ENCODE assay signal across 9 cellular contexts in genomic region chr10:131312261-131312801, GRCh38. TPM values are rescaled to one million over a fixed set of nuclear protein-coding genes. Genes with fewer than 3 reads are reported as not detected.
A peak's percentile ranks its signal among the peaks of the same experiment; 100 is the strongest.
DNase-seq lines count a peak whose midpoint lies in the region; ATAC-seq, FAIRE-seq and TF ChIP-seq lines count a peak whose summit lies in the region.
"Had no signal": no experiment of that assay in that cellular context is flagged by ENCODE, and none has a peak within 500 bp of the region (broad histone marks: within the 10 kb centered on the region; RNA-seq: fewer than 3 reads in every experiment).

No MANE protein-coding gene starts in this region.

- TF ChIP-seq CTCF in left ventricle myocardium inferior (IDR thresholded peaks at IDR 0.05; ENCODE audit: borderline replicate concordance) (peak; percentile 20), WERI-Rb-1 (IDR thresholded peaks at IDR 0.05; ENCODE audit: low read depth, low read length) (peak; percentile 99), left lung (IDR thresholded peaks at IDR 0.05) (no peak)

- no peak for DNase-seq in left ventricle myocardium inferior
- DNase-seq in Right ventricle myocardium superior, result no peak
- DNase-seq in WERI-Rb-1, result peak; percentile 90
- peak in 1 of 2 donors; percentile 67 for DNase-seq in left lung
- peak; percentile 61 for DNase-seq in urothelium cell line (ENCODE audit: low spot score)
- no peak for DNase-seq in HEK293T (ENCODE audit: extremely low spot score)
- no peak for DNase-seq in germinal center (ENCODE audit: low spot score)

- H3K27ac ChIP-seq in left ventricle myocardium inferior (replicated peaks) (no peak overlapping the region), WERI-Rb-1 (peak overlapping the region; percentile 69), left lung (no peak overlapping the region)

- CTCF ChIA-PET in HEK293T (lab: Yijun Ruan, JAX), result no interaction called here

- intact Hi-C loops in left ventricle myocardium inferior (cut with micrococcal nuclease), result no loop called here
- intact Hi-C loops in Right ventricle myocardium superior (cut with DNase I), result no loop called here
- intact Hi-C loops in left lung (cut with DNase I), result no loop called here

- POLR2A ChIA-PET in HEK293T (lab: Yijun Ruan, JAX), result no interaction called here

- H3K36me3 ChIP-seq in left ventricle myocardium inferior (no peaks in the 10 kb centered on the region), WERI-Rb-1 (no peaks in the 10 kb centered on the region), left lung (no peaks in the 10 kb centered on the region)

- no peaks in the 10 kb centered on the region for H3K9me3 ChIP-seq in left ventricle myocardium inferior (replicated peaks)
- H3K9me3 ChIP-seq in WERI-Rb-1 (ENCODE audit: severe bottlenecking), result no peaks in the 10 kb centered on the region
- H3K9me3 ChIP-seq in left lung, result no peaks in the 10 kb centered on the region

- H3K4me3 ChIP-seq in left ventricle myocardium inferior (peak overlapping the region; percentile 25), WERI-Rb-1 (ENCODE audit: low read depth, low read length) (peak overlapping the region; percentile 50), left lung (peak overlapping the region in 1 of 2 donors; percentile 19)

- H3K4me1 ChIP-seq in left ventricle myocardium inferior (peaks cover 14% of the 10 kb centered on the region), left lung (peaks cover 2 to 8% of the 10 kb centered on the region in 2 donors)

- ATAC-seq in Right ventricle myocardium superior (ENCODE audit: poor library complexity) (no peak), left lung (peak; percentile 63), HG03025 (IDR thresholded peaks at IDR 0.05; ENCODE audit: low FRiP score, unreplicated experiment) (no peak)

- FAIRE-seq in urothelium cell line (lab: Jason Lieb, UNC), result peak; percentile 27
- FAIRE-seq: keratinocyte had no signal

- peaks cover 98% of the 10 kb centered on the region for H3K27me3 ChIP-seq in left ventricle myocardium inferior (ENCODE audit: low read depth)
- H3K27me3 ChIP-seq in WERI-Rb-1 (ENCODE audit: insufficient read depth, low read depth, severe bottlenecking), result peaks cover 7% of the 10 kb centered on the region
- H3K27me3 ChIP-seq in left lung, result peaks cover 38 to 88% of the 10 kb centered on the region in 2 donors

TF ChIP-seq in HEK293T, 16 proteins besides CTCF, POLR2A, EP300 and RAD21:
- TF ChIP-seq TARDBP (IDR thresholded peaks at IDR 0.05), result no peak
- no peak for TF ChIP-seq ELF4 (IDR thresholded peaks at IDR 0.05)
- no peak for TF ChIP-seq L3MBTL2 (conservative IDR thresholded peaks at IDR 0.05)
- no peak for TF ChIP-seq SUZ12 (IDR thresholded peaks at IDR 0.05)
- no peak for TF ChIP-seq LEF1 (IDR thresholded peaks at IDR 0.05; ENCODE audit: borderline replicate concordance)
- no peak for TF ChIP-seq ARNT (IDR thresholded peaks at IDR 0.05)

RNA-seq across cellular contexts. Expression of gene TCERG1L, which starts 0.8 kb away (rescaled TPM):
- total RNA-seq in left ventricle myocardium inferior (not detected), Right ventricle myocardium superior (not detected), left lung (not detected)

Comparison
In these comparisons a context has a peak if more than half of its experiments do, and no peak if none do; other contexts are left out.
1. DNase-seq: peak in WERI-Rb-1 (single experiment) and urothelium cell line (single experiment); none in left ventricle myocardium inferior (single experiment), Right ventricle myocardium superior (single experiment), HEK293T (single experiment) and germinal center (single experiment).
2. CTCF ChIP-seq: peak in left ventricle myocardium inferior (single experiment) and WERI-Rb-1 (single experiment); none in left lung (0 of 2).